In genomic region chr15:74306801-74307217, GRCh38 we compare ENCODE assay signal across 17 cellular contexts.
"Had no signal": no experiment of that assay in that cellular context is flagged by ENCODE, and none has a peak within 500 bp of the region (broad histone marks: within the 10 kb centered on the region; RNA-seq: fewer than 3 reads in every experiment).

No MANE protein-coding gene starts in this region.

- H3K4me3 Mint-ChIP-seq: activated naive CD8-positive, alpha-beta T cell treated with anti-CD3 and anti-CD28 coated beads, Interleukin-2, amount 50 U/mL, for 24 hours; mesothelial cell of epicardium; stimulated activated naive B cell treated with anti-CD40 and anti-IgM and Interleukin-4, amounts not matched to agents 10 μg/mL and 1 μg/mL and 100 μg/mL, for 72 hours had no signal

- ATAC-seq: activated naive CD8-positive, alpha-beta T cell treated with anti-CD3 and anti-CD28 coated beads, Interleukin-2, amount 50 U/mL, for 24 hours; right cardiac atrium; stimulated activated naive B cell treated with anti-CD40 and anti-IgM and Interleukin-4, amounts not matched to agents 10 μg/mL and 1 μg/mL and 100 μg/mL, for 72 hours had no signal

- H3K4me1 Mint-ChIP-seq: activated naive CD8-positive, alpha-beta T cell treated with anti-CD3 and anti-CD28 coated beads, Interleukin-2, amount 50 U/mL, for 24 hours; stimulated activated naive B cell treated with anti-CD40 and anti-IgM and Interleukin-4, amounts not matched to agents 10 μg/mL and 1 μg/mL and 100 μg/mL, for 72 hours had no signal

- H3K27ac Mint-ChIP-seq: activated naive CD8-positive, alpha-beta T cell treated with anti-CD3 and anti-CD28 coated beads, Interleukin-2, amount 50 U/mL, for 24 hours; stimulated activated naive B cell treated with anti-CD40 and anti-IgM and Interleukin-4, amounts not matched to agents 10 μg/mL and 1 μg/mL and 100 μg/mL, for 72 hours had no signal

- H3K36me3 Mint-ChIP-seq: mesothelial cell of epicardium; stimulated activated naive B cell treated with anti-CD40 and anti-IgM and Interleukin-4, amounts not matched to agents 10 μg/mL and 1 μg/mL and 100 μg/mL, for 72 hours had no signal

- DNase-seq: activated CD4-positive, alpha-beta T cell treated with anti-CD3 and anti-CD28 coated beads for 4 hours; activated CD8-positive, alpha-beta memory T cell treated with anti-CD3 and anti-CD28 coated beads for 24 hours; activated naive CD4-positive, alpha-beta T cell treated with Interleukin-2 at 50 U/mL for 16 hours; activated naive CD8-positive, alpha-beta T cell treated with anti-CD3 and anti-CD28 coated beads, Interleukin-2, amount 50 U/mL, for 24 hours; central memory CD4-positive, alpha-beta T cell; cortex of kidney; effector CD8-positive, alpha-beta T cell; hippocampal formation; kidney glomerular epithelial cell; nucleus accumbens; stimulated activated CD4-positive, alpha-beta T cell treated with anti-CD3 and anti-CD28 coated beads, Interleukin-1b, Interleukin-23, amount 100 ng/mL, for 48 hours; stimulated activated naive B cell treated with anti-CD40 and anti-IgM and Interleukin-4, amounts not matched to agents 10 μg/mL and 1 μg/mL and 100 μg/mL, for 72 hours; substantia nigra; trophoblast cell had no signal

- H3K27ac ChIP-seq: epithelial cell of prostate had no signal

- H3K9me3 Mint-ChIP-seq: activated naive CD8-positive, alpha-beta T cell treated with anti-CD3 and anti-CD28 coated beads, Interleukin-2, amount 50 U/mL, for 24 hours; mesothelial cell of epicardium; stimulated activated naive B cell treated with anti-CD40 and anti-IgM and Interleukin-4, amounts not matched to agents 10 μg/mL and 1 μg/mL and 100 μg/mL, for 72 hours had no signal
